ENCODE assay signal across 8 cellular contexts in the genomic region with DNA sequence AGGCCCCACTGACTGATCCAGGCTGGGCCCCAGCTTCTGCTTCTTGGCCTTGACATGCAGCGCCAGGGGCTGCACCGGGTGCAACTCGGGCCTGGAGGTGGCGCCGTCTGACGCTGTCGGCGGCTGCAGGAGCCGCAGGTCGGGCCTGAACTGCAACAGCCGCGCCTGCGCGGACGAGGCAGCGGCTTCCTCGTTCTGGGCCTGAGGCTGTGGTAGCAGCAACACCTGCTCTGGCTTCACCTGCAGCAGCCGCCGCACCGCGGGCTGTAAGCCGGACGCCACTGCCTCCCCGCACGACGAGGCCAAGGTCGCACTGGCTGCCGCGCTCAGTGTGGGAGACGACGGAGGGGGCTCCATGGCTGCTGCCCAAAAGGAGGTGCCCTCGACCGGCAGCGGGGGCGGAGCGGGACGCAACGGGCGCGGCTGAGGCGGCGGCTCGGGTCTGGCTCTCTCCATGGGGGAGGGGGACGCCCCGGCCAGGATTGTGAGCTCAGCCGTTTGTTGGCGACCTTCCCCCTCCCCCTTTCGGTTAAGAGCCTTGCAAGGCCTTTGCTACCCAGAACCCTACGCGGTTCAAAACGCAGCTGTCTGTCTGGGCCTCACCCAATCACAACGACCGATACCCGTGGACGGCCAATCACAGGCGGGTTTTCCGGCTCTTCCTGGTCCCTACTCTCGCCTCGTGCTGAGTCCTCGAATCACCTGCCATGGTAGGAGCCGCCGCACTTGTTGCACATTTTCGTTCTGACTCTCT. TPM values are rescaled to one million over a fixed set of nuclear protein-coding genes. Genes with fewer than 3 reads are reported as not detected.
A peak's percentile ranks its signal among the peaks of the same experiment; 100 is the strongest.
DNase-seq lines count a peak whose midpoint lies in the region; ATAC-seq and TF ChIP-seq lines count a peak whose summit lies in the region.

No MANE protein-coding gene starts in this region.

- H3K9me3 Mint-ChIP-seq in activated naive CD4-positive, alpha-beta T cell treated with anti-CD3 and anti-CD28 coated beads, Interleukin-2, amount 10 ng/mL, durations not matched to agents 7 days and 5 days: peaks cover 35% of the 10 kb centered on the region
- H3K9me3 Mint-ChIP-seq in osteocyte (ENCODE audit: unreplicated experiment) (peaks cover 8% of the 10 kb centered on the region), type B pancreatic cell (peaks cover 9% of the 10 kb centered on the region)

- TF ChIP-seq CTCF in 22Rv1 (IDR thresholded peaks at IDR 0.05) (peak; percentile 48), osteocyte (IDR thresholded peaks at IDR 0.05) (no peak), type B pancreatic cell (conservative IDR thresholded peaks at IDR 0.05) (no peak)

- H3K4me3 Mint-ChIP-seq in activated naive CD4-positive, alpha-beta T cell treated with anti-CD3 and anti-CD28 coated beads, Interleukin-2, amount 10 ng/mL, durations not matched to agents 7 days and 5 days: peak overlapping the region; percentile 65
- H3K4me3 Mint-ChIP-seq in osteocyte (ENCODE audit: unreplicated experiment): no peak overlapping the region
- no peak overlapping the region for H3K4me3 Mint-ChIP-seq in type B pancreatic cell

- ATAC-seq in GM21381 (IDR thresholded peaks at IDR 0.05; ENCODE audit: unreplicated experiment) (peak; percentile 77), right cardiac atrium (peak; percentile 94 to 97)

- intact Hi-C loops in right cardiac atrium (cut with DNase I): no loop called here

- no peaks in the 10 kb centered on the region for H3K27me3 ChIP-seq in right cardiac atrium (ENCODE audit: control insufficient read depth, insufficient read depth)

- 19% methylated on average over 63 of the region's 63 CpGs for WGBS in right cardiac atrium

- peak; percentile 14 for DNase-seq in NCI-H510A treated with DMSO at 0.1 percent for 48 hours (lab: John Stamatoyannopoulos, UW)
- peak; percentile 85 for DNase-seq in activated naive CD4-positive, alpha-beta T cell treated with anti-CD3 and anti-CD28 coated beads, Interleukin-2, amount 10 ng/mL, durations not matched to agents 7 days and 5 days
- peak; percentile 73 to 88 (median 87) for DNase-seq in right cardiac atrium
- peak; percentile 66 to 67 for DNase-seq in stimulated activated CD4-positive, alpha-beta T cell treated with anti-CD3 and anti-CD28 coated beads, Interleukin-15, amount 100 ng/mL, for 1 hour (ENCODE audit: low read depth in 1 of 2, low spot score in 1 of 2)
- no peak for DNase-seq in osteocyte (ENCODE audit: extremely low spot score, unreplicated experiment)
- DNase-seq in type B pancreatic cell (ENCODE audit: extremely low spot score, unreplicated experiment): no peak

- H3K4me1 Mint-ChIP-seq in activated naive CD4-positive, alpha-beta T cell treated with anti-CD3 and anti-CD28 coated beads, Interleukin-2, amount 10 ng/mL, durations not matched to agents 7 days and 5 days: peaks cover 15% of the 10 kb centered on the region
- H3K4me1 Mint-ChIP-seq in osteocyte (ENCODE audit: unreplicated experiment) (peaks cover 9% of the 10 kb centered on the region), type B pancreatic cell (ENCODE audit: unreplicated experiment) (no peaks in the 10 kb centered on the region)

- H3K9me3 ChIP-seq in right cardiac atrium (ENCODE audit: control insufficient read depth, low read length): no peaks in the 10 kb centered on the region

- H3K27me3 Mint-ChIP-seq in activated naive CD4-positive, alpha-beta T cell treated with anti-CD3 and anti-CD28 coated beads, Interleukin-2, amount 10 ng/mL, durations not matched to agents 7 days and 5 days: peaks cover 12% of the 10 kb centered on the region
- peaks cover 3% of the 10 kb centered on the region for H3K27me3 Mint-ChIP-seq in osteocyte (ENCODE audit: unreplicated experiment)
- no peaks in the 10 kb centered on the region for H3K27me3 Mint-ChIP-seq in type B pancreatic cell

- CTCF ChIA-PET in activated naive CD4-positive, alpha-beta T cell treated with anti-CD3 and anti-CD28 coated beads, Interleukin-2, amount 10 ng/mL, durations not matched to agents 7 days and 5 days (lab: Charles Lee): interaction anchor here (0.8 to 2.2 kb wide), 4 partner anchors 66 to 92 kb away, joined by 3 to 9 read pairs (median 4); partner anchors contain the start of gene LSM11

- H3K27ac ChIP-seq in 22Rv1: no peak overlapping the region
- H3K27ac ChIP-seq in right cardiac atrium (ENCODE audit: low read length): no peak overlapping the region

- no peaks in the 10 kb centered on the region for H3K4me1 ChIP-seq in right cardiac atrium (ENCODE audit: control insufficient read depth, insufficient read depth, low read length)

- peak overlapping the region; percentile 34 for H3K4me3 ChIP-seq in right cardiac atrium (ENCODE audit: low read length)

- H3K27ac Mint-ChIP-seq in activated naive CD4-positive, alpha-beta T cell treated with anti-CD3 and anti-CD28 coated beads, Interleukin-2, amount 10 ng/mL, durations not matched to agents 7 days and 5 days: peak overlapping the region; percentile 68
- H3K27ac Mint-ChIP-seq in osteocyte (ENCODE audit: unreplicated experiment): no peak overlapping the region
- no peak overlapping the region for H3K27ac Mint-ChIP-seq in type B pancreatic cell

- peaks cover 20% of the 10 kb centered on the region for H3K36me3 Mint-ChIP-seq in activated naive CD4-positive, alpha-beta T cell treated with anti-CD3 and anti-CD28 coated beads, Interleukin-2, amount 10 ng/mL, durations not matched to agents 7 days and 5 days
- peaks cover 2% of the 10 kb centered on the region for H3K36me3 Mint-ChIP-seq in osteocyte (ENCODE audit: unreplicated experiment)
- no peaks in the 10 kb centered on the region for H3K36me3 Mint-ChIP-seq in type B pancreatic cell

RNA-seq across cellular contexts. Expression of gene SOX30, which starts 0.4 kb away (rescaled TPM):
- total RNA-seq in right cardiac atrium (under 1 TPM; 0.25 to 0.42 (median 0.35) TPM), osteocyte (not detected in 2 replicates), type B pancreatic cell (ENCODE audit: low replicate concordance) (not detected in 2 replicates)
- 0.41 TPM for polyA plus RNA-seq in right cardiac atrium

RNA-seq across cellular contexts. Expression of gene C5orf52, which starts 19.5 kb away (rescaled TPM):
- not detected for total RNA-seq in right cardiac atrium
- not detected for polyA plus RNA-seq in right cardiac atrium
- total RNA-seq in osteocyte: not detected in 2 replicates
- not detected in 2 replicates for total RNA-seq in type B pancreatic cell (ENCODE audit: low replicate concordance)

Comparison
In these comparisons a context has a peak if more than half of its experiments do, and no peak if none do; other contexts are left out.
1. DNase-seq: peak in NCI-H510A treated with DMSO at 0.1 percent for 48 hours (single experiment), activated naive CD4-positive, alpha-beta T cell treated with anti-CD3 and anti-CD28 coated beads, Interleukin-2, amount 10 ng/mL, durations not matched to agents 7 days and 5 days (single experiment), right cardiac atrium (3 of 3) and stimulated activated CD4-positive, alpha-beta T cell treated with anti-CD3 and anti-CD28 coated beads, Interleukin-15, amount 100 ng/mL, for 1 hour (2 of 2); none in osteocyte (single experiment) and type B pancreatic cell (single experiment).